In the genomic region with DNA sequence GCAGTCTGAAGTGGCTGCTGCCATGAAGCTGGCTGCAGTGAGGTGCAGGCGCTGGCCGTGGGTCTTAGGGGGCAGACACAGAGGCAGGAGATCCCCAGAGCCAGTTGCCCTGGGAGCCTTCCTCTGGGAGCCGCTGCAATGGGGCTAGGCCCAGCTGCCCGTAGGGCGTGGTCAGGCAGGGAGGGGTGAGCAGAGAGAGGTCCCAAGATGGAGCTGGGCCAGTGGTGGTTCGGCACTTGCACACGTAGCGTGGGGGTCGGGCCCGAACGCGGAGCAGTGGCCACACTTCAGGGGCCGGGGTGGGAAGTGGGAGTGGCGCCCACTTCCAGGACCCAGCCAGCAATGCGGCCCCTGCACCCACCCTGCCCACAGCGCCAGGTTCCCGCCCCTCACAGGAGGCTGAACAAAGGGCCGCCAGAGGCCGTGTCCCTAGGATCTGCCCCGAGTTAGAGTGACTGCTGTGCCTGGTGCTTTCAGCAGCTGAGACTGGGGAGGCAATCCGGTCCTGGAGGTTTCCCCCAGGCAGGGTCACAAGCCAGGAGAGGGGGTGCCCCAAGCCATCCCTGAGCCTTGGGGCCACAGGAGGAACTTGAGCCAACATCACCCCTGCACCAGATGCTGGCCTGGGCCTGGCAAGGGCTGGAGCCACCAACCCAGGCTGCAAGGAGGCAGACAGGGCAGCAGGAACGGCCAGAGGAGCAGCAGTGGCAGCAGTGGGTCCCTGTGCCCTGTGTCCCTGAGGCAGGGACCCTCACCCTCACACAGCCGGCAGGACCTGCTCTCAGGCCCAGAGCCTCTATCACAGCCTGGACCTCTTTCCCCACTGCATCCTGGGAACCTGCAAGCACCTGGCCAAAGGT, we compare ENCODE assay signal across 26 cellular contexts.
"Had no signal": no experiment of that assay in that cellular context is flagged by ENCODE, and none has a peak within 500 bp of the region (broad histone marks: within the 10 kb centered on the region; RNA-seq: fewer than 3 reads in every experiment).

No MANE protein-coding gene starts in this region.

- H3K4me2 ChIP-seq: hepatocyte had no signal

- H3K27ac Mint-ChIP-seq: endodermal cell, memory B cell, mesothelial cell of epicardium, natural killer cell had no signal

- H3K27me3 Mint-ChIP-seq: memory B cell had no signal

- H3K36me3 Mint-ChIP-seq: mesothelial cell of epicardium had no signal

- H3K79me2 ChIP-seq: hepatocyte had no signal

- H3K27ac ChIP-seq: colonic mucosa, hepatocyte, left ventricle myocardium inferior, lower lobe of right lung, ovary, right atrium auricular region, sigmoid colon, skin epidermis, stomach, thoracic aorta, transverse colon had no signal

- H3K27me3 ChIP-seq: colonic mucosa, hepatocyte, ovary, right atrium auricular region, sigmoid colon, stomach, transverse colon had no signal

- H3K4me1 Mint-ChIP-seq: endodermal cell, mesothelial cell of epicardium, neural crest cell had no signal

- DNase-seq: colonic mucosa; effector CD4-positive, alpha-beta T cell; endodermal cell; erythroblast; foreskin melanocyte; head of caudate nucleus; kidney; left cardiac atrium; left ventricle myocardium inferior; lower lobe of right lung; natural killer cell; nucleus accumbens; ovary; sigmoid colon; stimulated activated CD4-positive, alpha-beta T cell treated with anti-CD3 and anti-CD28 coated beads, Interleukin-12 subunit alpha, Interleukin-12 subunit beta, amount 100 ng/mL, for 4 hours; stomach; substantia nigra; transverse colon had no signal

- H3K4me3 ChIP-seq: colonic mucosa, hepatocyte, left ventricle myocardium inferior, lower lobe of right lung, ovary, right atrium auricular region, sigmoid colon, skin epidermis, stomach, thoracic aorta, transverse colon had no signal

- H3K36me3 ChIP-seq: colonic mucosa, left ventricle myocardium inferior, lower lobe of right lung, ovary, right atrium auricular region, sigmoid colon, stomach, thoracic aorta, transverse colon had no signal

- H3K4me1 ChIP-seq: colonic mucosa, left ventricle myocardium inferior, lower lobe of right lung, right atrium auricular region, sigmoid colon, stomach, transverse colon had no signal

- H2AFZ ChIP-seq: hepatocyte had no signal

- FAIRE-seq: endothelial cell of umbilical vein, kidney had no signal

- H3K9me3 ChIP-seq: colonic mucosa, ovary, right atrium auricular region, thoracic aorta, transverse colon had no signal

- H3K4me3 Mint-ChIP-seq: endodermal cell, memory B cell, mesothelial cell of epicardium, natural killer cell, neural crest cell had no signal

- ATAC-seq: left cardiac atrium had no signal
